Comparison of ENCODE assay signal across 19 cellular contexts in genomic region chr18:48367557-48367956, GRCh38. TPM values are rescaled to one million over a fixed set of nuclear protein-coding genes. Genes with fewer than 3 reads are reported as not detected.
A peak's percentile ranks its signal among the peaks of the same experiment; 100 is the strongest.
DNase-seq lines count a peak whose midpoint lies in the region; ATAC-seq and TF ChIP-seq lines count a peak whose summit lies in the region.
"Had no signal": no experiment of that assay in that cellular context is flagged by ENCODE, and none has a peak within 500 bp of the region (broad histone marks: within the 10 kb centered on the region; RNA-seq: fewer than 3 reads in every experiment).

No MANE protein-coding gene starts in this region.

- H3K4me1 ChIP-seq in right atrium auricular region: no peaks in the 10 kb centered on the region
- no peaks in the 10 kb centered on the region for H3K4me1 ChIP-seq in vagina
- H3K4me1 ChIP-seq: HAP-1 had no signal

- ATAC-seq in Right ventricle myocardium inferior (no peak), HG03354 (IDR thresholded peaks at IDR 0.05; ENCODE audit: poor library complexity, severe bottlenecking, unreplicated experiment) (no peak)
- ATAC-seq: Panc1, SK-N-SH treated with all-trans-retinoic acid at 6 μM for 48 hours had no signal

- H3K27ac ChIP-seq in right atrium auricular region (no peak overlapping the region), WERI-Rb-1 (no peak overlapping the region), vagina (no peak overlapping the region)

- H3K27me3 ChIP-seq in right atrium auricular region (no peaks in the 10 kb centered on the region), WERI-Rb-1 (ENCODE audit: insufficient read depth, low read depth, severe bottlenecking) (no peaks in the 10 kb centered on the region), vagina (no peaks in the 10 kb centered on the region)

- H3K9me3 ChIP-seq in right atrium auricular region (peaks cover 0 to 4% of the 10 kb centered on the region in 2 donors), WERI-Rb-1 (ENCODE audit: severe bottlenecking) (peaks cover 9% of the 10 kb centered on the region), vagina (no peaks in the 10 kb centered on the region)
- H3K9me3 ChIP-seq: HAP-1 had no signal

- intact Hi-C loops in Right ventricle myocardium inferior (cut with DNase I) (no loop called here), vagina (cut with DNase I) (no loop called here)

- TF ChIP-seq CTCF in right atrium auricular region (IDR thresholded peaks at IDR 0.05) (no peak), WERI-Rb-1 (IDR thresholded peaks at IDR 0.05; ENCODE audit: low read depth, low read length) (no peak), vagina (IDR thresholded peaks at IDR 0.05) (no peak)

- TF ChIP-seq POLR2A in vagina (IDR thresholded peaks at IDR 0.05): no peak

- peak; percentile 32 for DNase-seq in right atrium auricular region (ENCODE audit: low spot score)
- no peak for DNase-seq in Right ventricle myocardium inferior (ENCODE audit: missing footprints)
- DNase-seq in WERI-Rb-1: peak; percentile 2
- DNase-seq in islet precursor cell: peak; percentile 31
- peak; percentile 49 to 65 for DNase-seq in vagina (ENCODE audit: extremely low spot score in 2 of 2)
- no peak for DNase-seq in NCI-H1694 treated with DMSO at 0.1 percent for 48 hours (lab: John Stamatoyannopoulos, UW)
- DNase-seq in HPDE6-E6E7 (ENCODE audit: extremely low spot score): no peak
- DNase-seq: CD4-positive, CD25-positive, alpha-beta regulatory T cell; EL; MV-4-11; NCI-H2081; NCI-H2171; NCI-H774; NK-92 treated with Interleukin-12 subunit alpha and Interleukin-12 subunit beta, amount 100 ng/mL, for 24 hours had no signal

- H3K4me3 ChIP-seq in right atrium auricular region: no peak overlapping the region
- no peak overlapping the region for H3K4me3 ChIP-seq in WERI-Rb-1 (ENCODE audit: low read depth, low read length)
- no peak overlapping the region for H3K4me3 ChIP-seq in vagina
- H3K4me3 ChIP-seq: HAP-1 had no signal

- no peaks in the 10 kb centered on the region for H3K36me3 ChIP-seq in right atrium auricular region
- no peaks in the 10 kb centered on the region for H3K36me3 ChIP-seq in WERI-Rb-1
- no peaks in the 10 kb centered on the region for H3K36me3 ChIP-seq in vagina
- H3K36me3 ChIP-seq: HAP-1 had no signal

RNA-seq across cellular contexts. Expression of gene ZBTB7C, which starts 41.6 kb away (rescaled TPM):
- total RNA-seq in right atrium auricular region: 1 to 10 TPM; 1.8 to 7.7 TPM
- total RNA-seq in Right ventricle myocardium inferior: 3.2 TPM
- total RNA-seq in vagina: 40.5 TPM
- total RNA-seq: CD4-positive, CD25-positive, alpha-beta regulatory T cell; M059J had no signal

Comparison
In these comparisons a context has a peak if more than half of its experiments do, and no peak if none do; other contexts are left out.
1. DNase-seq: peak in right atrium auricular region (single experiment), WERI-Rb-1 (single experiment), islet precursor cell (single experiment) and vagina (2 of 2); none in Right ventricle myocardium inferior (single experiment), NCI-H1694 treated with DMSO at 0.1 percent for 48 hours (single experiment) and HPDE6-E6E7 (single experiment).